Comparison of ENCODE assay signal across 17 cellular contexts in genomic region chr7:149845257-149845980, GRCh38.
"Had no signal": no experiment of that assay in that cellular context is flagged by ENCODE, and none has a peak within 500 bp of the region (broad histone marks: within the 10 kb centered on the region; RNA-seq: fewer than 3 reads in every experiment).

No MANE protein-coding gene starts in this region.

- H3K27ac Mint-ChIP-seq: activated CD4-positive, alpha-beta T cell treated with anti-CD3 and anti-CD28 coated beads for 36 hours; activated CD8-positive, alpha-beta T cell treated with anti-CD3 and anti-CD28 coated beads for 36 hours; activated T-cell treated with anti-CD3 and anti-CD28 coated beads, Interleukin-2, amount 50 U/mL, for 72 hours had no signal

- H3K4me1 ChIP-seq: body of pancreas, SJSA1, tibial artery had no signal

- H3K4me3 ChIP-seq: body of pancreas, esophagus muscularis mucosa, ovary, SJSA1, smooth muscle cell, tibial artery had no signal

- H3K9me3 ChIP-seq: body of pancreas, esophagus muscularis mucosa, ovary, SJSA1, tibial artery had no signal

- H3K27me3 Mint-ChIP-seq: activated CD4-positive, alpha-beta T cell treated with anti-CD3 and anti-CD28 coated beads for 36 hours; activated CD8-positive, alpha-beta T cell treated with anti-CD3 and anti-CD28 coated beads for 36 hours had no signal

- DNase-seq: activated CD4-positive, alpha-beta T cell treated with anti-CD3 and anti-CD28 coated beads for 36 hours; activated CD8-positive, alpha-beta memory T cell treated with anti-CD3 and anti-CD28 coated beads, Interleukin-2, amount 50 U/mL, for 4 hours; activated CD8-positive, alpha-beta T cell treated with anti-CD3 and anti-CD28 coated beads for 36 hours; activated T-cell treated with anti-CD3 and anti-CD28 coated beads, Interleukin-2, amount 50 U/mL, for 72 hours; body of pancreas; cerebellar nuclear complex; islet precursor cell; mesendoderm; tibial artery; WERI-Rb-1 had no signal

- H3K9me3 Mint-ChIP-seq: activated CD8-positive, alpha-beta T cell treated with anti-CD3 and anti-CD28 coated beads for 36 hours; activated T-cell treated with anti-CD3 and anti-CD28 coated beads, Interleukin-2, amount 50 U/mL, for 72 hours; neural crest cell; stimulated activated effector memory CD8-positive, alpha-beta T cell treated with anti-CD3 and anti-CD28 coated beads, Interleukin-12 subunit alpha, Interleukin-12 subunit beta, amount 100 ng/mL, for 72 hours had no signal

- H3K27me3 ChIP-seq: body of pancreas, esophagus muscularis mucosa, ovary, tibial artery had no signal

- H3K36me3 ChIP-seq: ovary, SJSA1, WERI-Rb-1 had no signal

- H3K27ac ChIP-seq: body of pancreas, esophagus muscularis mucosa, ovary, SJSA1, tibial artery, WERI-Rb-1 had no signal

- H3K4me3 Mint-ChIP-seq: activated CD4-positive, alpha-beta T cell treated with anti-CD3 and anti-CD28 coated beads for 36 hours; activated CD8-positive, alpha-beta T cell treated with anti-CD3 and anti-CD28 coated beads for 36 hours; activated T-cell treated with anti-CD3 and anti-CD28 coated beads, Interleukin-2, amount 50 U/mL, for 72 hours; neural crest cell; stimulated activated effector memory CD8-positive, alpha-beta T cell treated with anti-CD3 and anti-CD28 coated beads, Interleukin-12 subunit alpha, Interleukin-12 subunit beta, amount 100 ng/mL, for 72 hours had no signal

- ATAC-seq: activated CD4-positive, alpha-beta T cell treated with anti-CD3 and anti-CD28 coated beads for 36 hours; activated CD8-positive, alpha-beta T cell treated with anti-CD3 and anti-CD28 coated beads for 36 hours; activated T-cell treated with anti-CD3 and anti-CD28 coated beads, Interleukin-2, amount 50 U/mL, for 72 hours; body of pancreas; left lobe of liver; stimulated activated effector memory CD8-positive, alpha-beta T cell treated with anti-CD3 and anti-CD28 coated beads, Interleukin-12 subunit alpha, Interleukin-12 subunit beta, amount 100 ng/mL, for 72 hours had no signal
